ENCODE assay signal across 25 cellular contexts in the genomic region with DNA sequence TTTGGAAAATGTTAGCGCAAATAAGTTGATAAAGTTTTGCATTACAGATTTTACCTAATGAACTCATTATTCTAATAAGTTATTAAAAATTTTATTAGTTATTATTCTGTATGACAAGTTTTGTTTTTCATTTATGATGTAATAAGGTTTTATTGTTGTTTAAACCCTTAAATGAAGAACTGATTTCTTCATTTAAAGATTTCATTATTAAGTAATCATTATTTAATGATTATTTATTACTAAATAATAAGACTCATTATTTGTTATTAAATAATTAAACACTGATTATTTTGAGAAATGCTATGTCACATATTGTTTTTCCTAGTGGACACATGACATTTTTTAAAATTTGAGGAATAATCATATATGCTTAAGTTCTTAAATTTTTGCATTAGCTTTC.
"Had no signal": no experiment of that assay in that cellular context is flagged by ENCODE, and none has a peak within 500 bp of the region (broad histone marks: within the 10 kb centered on the region; RNA-seq: fewer than 3 reads in every experiment).

No MANE protein-coding gene starts in this region.

- H3K9ac ChIP-seq: neural progenitor cell had no signal

- H3K27me3 Mint-ChIP-seq: naive thymus-derived CD4-positive, alpha-beta T cell; type B pancreatic cell had no signal

- H2AFZ ChIP-seq: neural progenitor cell had no signal

- H3K27ac Mint-ChIP-seq: nephron; neural progenitor cell; stimulated activated effector memory CD8-positive, alpha-beta T cell treated with anti-CD3 and anti-CD28 coated beads, Interleukin-12 subunit alpha, Interleukin-12 subunit beta, amount 100 ng/mL, for 72 hours; type B pancreatic cell had no signal

- H3K4me1 ChIP-seq: neural progenitor cell, prostate gland, testis had no signal

- H3K4me2 ChIP-seq: neural progenitor cell had no signal

- H3K27ac ChIP-seq: coronary artery, gastrocnemius medialis, left lung, neural progenitor cell, prostate gland, right atrium auricular region, testis, tibial artery had no signal

- H3K4me3 Mint-ChIP-seq: naive thymus-derived CD4-positive, alpha-beta T cell; nephron; neural progenitor cell; stimulated activated effector memory CD8-positive, alpha-beta T cell treated with anti-CD3 and anti-CD28 coated beads, Interleukin-12 subunit alpha, Interleukin-12 subunit beta, amount 100 ng/mL, for 72 hours; type B pancreatic cell had no signal

- DNase-seq: dermis blood vessel endothelial cell; effector memory CD4-positive, alpha-beta T cell; erythroblast; gastrocnemius medialis; head of caudate nucleus; left cardiac atrium; left lung; mammary epithelial cell; mesendoderm; midbrain; naive thymus-derived CD4-positive, alpha-beta T cell; stimulated activated CD4-positive, alpha-beta T cell treated with anti-CD3 and anti-CD28 coated beads, Interleukin-2, amount 100 ng/mL, for 24 hours; stimulated activated CD4-positive, alpha-beta T cell treated with anti-CD3 and anti-CD28 coated beads, Interleukin-4, amount 100 ng/mL, for 24 hours; stimulated activated naive CD8-positive, alpha-beta T cell treated with anti-CD3 and anti-CD28 coated beads, Interleukin-15, Interleukin-2, amounts not matched to agents 100 U/mL and 50 U/mL, for 24 hours; substantia nigra; testis; tibial artery had no signal

- H3K9me3 ChIP-seq: left lung, prostate gland, testis had no signal

- H3K4me3 ChIP-seq: coronary artery, gastrocnemius medialis, left lung, neural progenitor cell, prostate gland, right atrium auricular region, testis, tibial artery had no signal

- H3K36me3 ChIP-seq: prostate gland had no signal

- H3K4me1 Mint-ChIP-seq: nephron, neural progenitor cell had no signal

- H3K27me3 ChIP-seq: gastrocnemius medialis, left lung, neural progenitor cell, right atrium auricular region, testis, tibial artery had no signal

- ATAC-seq: gastrocnemius medialis; left cardiac atrium; left lung; naive thymus-derived CD4-positive, alpha-beta T cell; sciatic nerve; stimulated activated effector memory CD8-positive, alpha-beta T cell treated with anti-CD3 and anti-CD28 coated beads, Interleukin-12 subunit alpha, Interleukin-12 subunit beta, amount 100 ng/mL, for 72 hours; stimulated activated naive CD8-positive, alpha-beta T cell treated with anti-CD3 and anti-CD28 coated beads, Interleukin-15, Interleukin-2, amounts not matched to agents 100 U/mL and 50 U/mL, for 24 hours had no signal
